Comparison of ENCODE assay signal across 1 cellular context in the genomic region with DNA sequence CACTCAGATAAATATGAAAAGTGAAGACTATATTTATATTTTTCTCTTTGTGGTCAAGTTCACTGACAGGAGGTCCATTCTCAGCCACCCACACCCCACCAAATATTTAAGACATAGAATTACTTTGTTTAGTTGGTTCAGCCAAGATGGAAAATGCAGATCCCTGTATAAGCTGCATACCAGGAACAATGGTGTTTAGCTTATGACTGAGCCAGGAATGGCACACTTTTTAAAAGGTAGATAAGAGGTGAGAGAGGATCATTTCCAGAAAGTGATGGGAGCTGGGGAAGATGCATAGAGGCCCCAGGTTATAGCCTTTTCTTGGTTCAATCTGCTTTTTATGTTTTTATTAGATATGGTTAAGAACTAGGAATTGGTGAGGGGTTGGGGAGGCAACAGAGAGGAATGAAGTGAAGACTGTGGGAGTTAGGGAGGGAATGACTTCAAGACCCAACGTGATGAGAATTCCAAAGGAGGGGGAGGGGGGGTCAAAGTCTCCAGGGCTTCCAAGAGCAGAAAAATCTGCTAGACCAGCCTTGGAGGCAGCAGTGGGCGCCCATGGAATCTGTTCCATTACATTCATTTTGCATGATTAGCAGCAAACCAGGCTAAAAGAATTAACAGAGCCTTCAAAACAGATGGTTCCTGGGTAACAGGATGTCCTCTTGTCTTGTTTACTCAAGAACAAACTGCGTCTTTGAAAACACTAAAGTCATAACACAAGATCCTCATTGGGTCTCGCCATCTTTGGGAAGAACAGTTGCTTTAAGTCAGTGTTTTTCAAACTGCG.
TF ChIP-seq lines count a peak whose summit lies in the region.

No MANE protein-coding gene starts in this region.

TF ChIP-seq in GM23338, 12 proteins besides CTCF, POLR2A, EP300 and RAD21 (continued from another document):
- TF ChIP-seq, protein P1, sequence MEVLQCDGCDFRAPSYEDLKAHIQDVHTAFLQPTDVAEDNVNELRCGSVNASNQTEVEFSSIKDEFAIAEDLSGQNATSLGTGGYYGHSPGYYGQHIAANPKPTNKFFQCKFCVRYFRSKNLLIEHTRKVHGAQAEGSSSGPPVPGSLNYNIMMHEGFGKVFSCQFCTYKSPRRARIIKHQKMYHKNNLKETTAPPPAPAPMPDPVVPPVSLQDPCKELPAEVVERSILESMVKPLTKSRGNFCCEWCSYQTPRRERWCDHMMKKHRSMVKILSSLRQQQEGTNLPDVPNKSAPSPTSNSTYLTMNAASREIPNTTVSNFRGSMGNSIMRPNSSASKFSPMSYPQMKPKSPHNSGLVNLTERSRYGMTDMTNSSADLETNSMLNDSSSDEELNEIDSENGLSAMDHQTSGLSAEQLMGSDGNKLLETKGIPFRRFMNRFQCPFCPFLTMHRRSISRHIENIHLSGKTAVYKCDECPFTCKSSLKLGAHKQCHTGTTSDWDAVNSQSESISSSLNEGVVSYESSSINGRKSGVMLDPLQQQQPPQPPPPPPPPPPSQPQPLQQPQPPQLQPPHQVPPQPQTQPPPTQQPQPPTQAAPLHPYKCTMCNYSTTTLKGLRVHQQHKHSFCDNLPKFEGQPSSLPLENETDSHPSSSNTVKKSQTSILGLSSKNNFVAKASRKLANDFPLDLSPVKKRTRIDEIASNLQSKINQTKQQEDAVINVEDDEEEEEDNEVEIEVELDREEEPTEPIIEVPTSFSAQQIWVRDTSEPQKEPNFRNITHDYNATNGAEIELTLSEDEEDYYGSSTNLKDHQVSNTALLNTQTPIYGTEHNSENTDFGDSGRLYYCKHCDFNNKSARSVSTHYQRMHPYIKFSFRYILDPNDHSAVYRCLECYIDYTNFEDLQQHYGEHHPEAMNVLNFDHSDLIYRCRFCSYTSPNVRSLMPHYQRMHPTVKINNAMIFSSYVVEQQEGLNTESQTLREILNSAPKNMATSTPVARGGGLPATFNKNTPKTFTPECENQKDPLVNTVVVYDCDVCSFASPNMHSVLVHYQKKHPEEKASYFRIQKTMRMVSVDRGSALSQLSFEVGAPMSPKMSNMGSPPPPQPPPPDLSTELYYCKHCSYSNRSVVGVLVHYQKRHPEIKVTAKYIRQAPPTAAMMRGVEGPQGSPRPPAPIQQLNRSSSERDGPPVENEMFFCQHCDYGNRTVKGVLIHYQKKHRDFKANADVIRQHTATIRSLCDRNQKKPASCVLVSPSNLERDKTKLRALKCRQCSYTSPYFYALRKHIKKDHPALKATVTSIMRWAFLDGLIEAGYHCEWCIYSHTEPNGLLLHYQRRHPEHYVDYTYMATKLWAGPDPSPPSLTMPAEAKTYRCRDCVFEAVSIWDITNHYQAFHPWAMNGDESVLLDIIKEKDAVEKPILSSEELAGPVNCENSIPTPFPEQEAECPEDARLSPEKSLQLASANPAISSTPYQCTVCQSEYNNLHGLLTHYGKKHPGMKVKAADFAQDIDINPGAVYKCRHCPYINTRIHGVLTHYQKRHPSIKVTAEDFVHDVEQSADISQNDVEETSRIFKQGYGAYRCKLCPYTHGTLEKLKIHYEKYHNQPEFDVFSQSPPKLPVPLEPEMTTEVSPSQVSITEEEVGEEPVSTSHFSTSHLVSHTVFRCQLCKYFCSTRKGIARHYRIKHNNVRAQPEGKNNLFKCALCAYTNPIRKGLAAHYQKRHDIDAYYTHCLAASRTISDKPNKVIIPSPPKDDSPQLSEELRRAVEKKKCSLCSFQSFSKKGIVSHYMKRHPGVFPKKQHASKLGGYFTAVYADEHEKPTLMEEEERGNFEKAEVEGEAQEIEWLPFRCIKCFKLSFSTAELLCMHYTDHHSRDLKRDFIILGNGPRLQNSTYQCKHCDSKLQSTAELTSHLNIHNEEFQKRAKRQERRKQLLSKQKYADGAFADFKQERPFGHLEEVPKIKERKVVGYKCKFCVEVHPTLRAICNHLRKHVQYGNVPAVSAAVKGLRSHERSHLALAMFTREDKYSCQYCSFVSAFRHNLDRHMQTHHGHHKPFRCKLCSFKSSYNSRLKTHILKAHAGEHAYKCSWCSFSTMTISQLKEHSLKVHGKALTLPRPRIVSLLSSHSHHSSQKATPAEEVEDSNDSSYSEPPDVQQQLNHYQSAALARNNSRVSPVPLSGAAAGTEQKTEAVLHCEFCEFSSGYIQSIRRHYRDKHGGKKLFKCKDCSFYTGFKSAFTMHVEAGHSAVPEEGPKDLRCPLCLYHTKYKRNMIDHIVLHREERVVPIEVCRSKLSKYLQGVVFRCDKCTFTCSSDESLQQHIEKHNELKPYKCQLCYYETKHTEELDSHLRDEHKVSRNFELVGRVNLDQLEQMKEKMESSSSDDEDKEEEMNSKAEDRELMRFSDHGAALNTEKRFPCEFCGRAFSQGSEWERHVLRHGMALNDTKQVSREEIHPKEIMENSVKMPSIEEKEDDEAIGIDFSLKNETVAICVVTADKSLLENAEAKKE (CRISPR knock-in tag; IDR thresholded peaks at IDR 0.05): no peak
- TF ChIP-seq NANOG (IDR thresholded peaks at IDR 0.05; ENCODE audit: borderline replicate concordance) (no peak), ZNF114 (CRISPR knock-in tag; IDR thresholded peaks at IDR 0.05) (no peak), ZNF331 (CRISPR knock-in tag; IDR thresholded peaks at IDR 0.05; ENCODE audit: low read depth) (no peak), STAT1 (IDR thresholded peaks at IDR 0.05; ENCODE audit: unreplicated experiment) (no peak), EZH2phosphoT487 (IDR thresholded peaks at IDR 0.05; ENCODE audit: unreplicated experiment) (no peak), JUNB (IDR thresholded peaks at IDR 0.05; ENCODE audit: unreplicated experiment) (no peak), EZH2 (IDR thresholded peaks at IDR 0.05; ENCODE audit: low read depth, unreplicated experiment) (no peak), CREB1 (CRISPR knock-in tag; IDR thresholded peaks at IDR 0.05; ENCODE audit: low read depth) (no peak), REST (IDR thresholded peaks at IDR 0.05; ENCODE audit: unreplicated experiment) (no peak)
TF ChIP-seq in GM23338: peak in this region for 0.
